18 cellular contexts compared by ENCODE assay signal in the genomic region with DNA sequence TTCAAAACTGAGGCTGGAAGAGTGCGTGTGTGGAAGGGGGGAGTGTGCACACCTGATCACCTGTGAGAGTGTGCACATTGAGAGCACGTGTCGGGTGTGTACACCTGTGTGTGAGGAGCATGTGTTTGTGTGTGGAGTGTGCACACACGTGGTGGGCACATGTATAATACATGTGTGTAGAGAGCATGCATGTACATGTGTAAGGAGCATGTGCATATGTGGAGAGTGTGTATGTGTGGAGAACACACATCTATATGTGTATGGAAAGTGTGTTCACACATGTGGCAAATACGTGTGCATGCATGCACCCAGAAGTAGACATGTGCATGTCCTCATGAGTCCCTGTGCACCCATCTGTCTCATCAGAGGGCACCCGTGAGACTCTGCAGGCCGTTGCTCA.
DNase-seq lines count a peak whose midpoint lies in the region; ATAC-seq, FAIRE-seq and TF ChIP-seq lines count a peak whose summit lies in the region.
"Had no signal": no experiment of that assay in that cellular context is flagged by ENCODE, and none has a peak within 500 bp of the region (broad histone marks: within the 10 kb centered on the region; RNA-seq: fewer than 3 reads in every experiment).

No MANE protein-coding gene starts in this region.

- H3K36me3 Mint-ChIP-seq in activated naive CD4-positive, alpha-beta T cell treated with anti-CD3 and anti-CD28 coated beads, Interleukin-2, amount 10 ng/mL, durations not matched to agents 7 days and 5 days, result peaks cover 73% of the 10 kb centered on the region
- peaks cover 99% of the 10 kb centered on the region for H3K36me3 Mint-ChIP-seq in effector memory CD8-positive, alpha-beta T cell (ENCODE audit: insufficient read depth)
- peaks cover 100% of the 10 kb centered on the region for H3K36me3 Mint-ChIP-seq in stimulated activated effector memory CD8-positive, alpha-beta T cell treated with anti-CD3 and anti-CD28 coated beads, Interleukin-12 subunit alpha, Interleukin-12 subunit beta, amount 100 ng/mL, for 72 hours
- H3K36me3 Mint-ChIP-seq in HFFc6 (ENCODE audit: low read depth), result no peaks in the 10 kb centered on the region

- CTCF ChIA-PET in activated naive CD4-positive, alpha-beta T cell treated with anti-CD3 and anti-CD28 coated beads, Interleukin-2, amount 10 ng/mL, durations not matched to agents 7 days and 5 days (lab: Charles Lee), result no interaction called here

- H3K27ac Mint-ChIP-seq in activated naive CD4-positive, alpha-beta T cell treated with anti-CD3 and anti-CD28 coated beads, Interleukin-2, amount 10 ng/mL, durations not matched to agents 7 days and 5 days, result peak overlapping the region; percentile 9
- H3K27ac Mint-ChIP-seq in effector memory CD8-positive, alpha-beta T cell, result peak overlapping the region; percentile 70 to 73
- H3K27ac Mint-ChIP-seq in stimulated activated effector memory CD8-positive, alpha-beta T cell treated with anti-CD3 and anti-CD28 coated beads, Interleukin-12 subunit alpha, Interleukin-12 subunit beta, amount 100 ng/mL, for 72 hours, result peak overlapping the region; percentile 86
- no peak overlapping the region for H3K27ac Mint-ChIP-seq in HFFc6

- H3K36me3 ChIP-seq in Peyer's patch, result peaks cover 0 to 72% (median 0%) of the 10 kb centered on the region in 3 donors

- H3K27ac ChIP-seq in Peyer's patch, result no peak overlapping the region
- H3K27ac ChIP-seq: A549; BLaER1 treated with 17β-estradiol and CSF1 and Interleukin-3, amounts not matched to agents 10 nM and 100 nM; KMS-11 had no signal

- TF ChIP-seq POLR2A in GM12891 (IDR thresholded peaks at IDR 0.05; ENCODE audit: low read depth, low read length) (no peak), Peyer's patch (IDR thresholded peaks at IDR 0.05) (no peak)

- no peaks in the 10 kb centered on the region for H3K9me3 Mint-ChIP-seq in activated naive CD4-positive, alpha-beta T cell treated with anti-CD3 and anti-CD28 coated beads, Interleukin-2, amount 10 ng/mL, durations not matched to agents 7 days and 5 days
- no peaks in the 10 kb centered on the region for H3K9me3 Mint-ChIP-seq in effector memory CD8-positive, alpha-beta T cell
- no peaks in the 10 kb centered on the region for H3K9me3 Mint-ChIP-seq in stimulated activated effector memory CD8-positive, alpha-beta T cell treated with anti-CD3 and anti-CD28 coated beads, Interleukin-12 subunit alpha, Interleukin-12 subunit beta, amount 100 ng/mL, for 72 hours
- no peaks in the 10 kb centered on the region for H3K9me3 Mint-ChIP-seq in HFFc6

- no peak for TF ChIP-seq CTCF in Peyer's patch (IDR thresholded peaks at IDR 0.05)
- no peak for TF ChIP-seq CTCF in HFFc6 (IDR thresholded peaks at IDR 0.05)

- H3K4me1 ChIP-seq in Peyer's patch, result no peaks in the 10 kb centered on the region
- H3K4me1 ChIP-seq: A549 had no signal

- no peaks in the 10 kb centered on the region for H3K27me3 ChIP-seq in Peyer's patch
- H3K27me3 ChIP-seq: BLaER1 treated with 17β-estradiol and CSF1 and Interleukin-3, amounts not matched to agents 10 nM and 100 nM had no signal

- intact Hi-C loops in posterior vena cava (cut with DNase I), result no loop called here

- no peak overlapping the region for H3K4me3 Mint-ChIP-seq in activated naive CD4-positive, alpha-beta T cell treated with anti-CD3 and anti-CD28 coated beads, Interleukin-2, amount 10 ng/mL, durations not matched to agents 7 days and 5 days
- peak overlapping the region in 1 of 2 donors; percentile 5 for H3K4me3 Mint-ChIP-seq in effector memory CD8-positive, alpha-beta T cell
- H3K4me3 Mint-ChIP-seq in stimulated activated effector memory CD8-positive, alpha-beta T cell treated with anti-CD3 and anti-CD28 coated beads, Interleukin-12 subunit alpha, Interleukin-12 subunit beta, amount 100 ng/mL, for 72 hours, result no peak overlapping the region
- H3K4me3 Mint-ChIP-seq in HFFc6, result no peak overlapping the region

- ATAC-seq in effector memory CD8-positive, alpha-beta T cell (replicated peaks), result no peak
- no peak for ATAC-seq in stimulated activated effector memory CD8-positive, alpha-beta T cell treated with anti-CD3 and anti-CD28 coated beads, Interleukin-12 subunit alpha, Interleukin-12 subunit beta, amount 100 ng/mL, for 72 hours
- ATAC-seq: A549, PC-3 had no signal

- peaks cover 61% of the 10 kb centered on the region for H3K4me1 Mint-ChIP-seq in activated naive CD4-positive, alpha-beta T cell treated with anti-CD3 and anti-CD28 coated beads, Interleukin-2, amount 10 ng/mL, durations not matched to agents 7 days and 5 days
- peaks cover 27 to 33% of the 10 kb centered on the region in 2 donors for H3K4me1 Mint-ChIP-seq in effector memory CD8-positive, alpha-beta T cell (ENCODE audit: low read depth in 2 of 2)
- H3K4me1 Mint-ChIP-seq in stimulated activated effector memory CD8-positive, alpha-beta T cell treated with anti-CD3 and anti-CD28 coated beads, Interleukin-12 subunit alpha, Interleukin-12 subunit beta, amount 100 ng/mL, for 72 hours, result peaks cover 65% of the 10 kb centered on the region
- no peaks in the 10 kb centered on the region for H3K4me1 Mint-ChIP-seq in HFFc6 (ENCODE audit: low read depth)

- peak; percentile 41 for FAIRE-seq in GM12891 (lab: Jason Lieb, UNC)
- FAIRE-seq: A549 had no signal

- no peaks in the 10 kb centered on the region for H3K9me3 ChIP-seq in Peyer's patch
- H3K9me3 ChIP-seq: A549; BLaER1 treated with 17β-estradiol and CSF1 and Interleukin-3, amounts not matched to agents 10 nM and 100 nM had no signal

- no peaks in the 10 kb centered on the region for H3K27me3 Mint-ChIP-seq in activated naive CD4-positive, alpha-beta T cell treated with anti-CD3 and anti-CD28 coated beads, Interleukin-2, amount 10 ng/mL, durations not matched to agents 7 days and 5 days
- no peaks in the 10 kb centered on the region for H3K27me3 Mint-ChIP-seq in effector memory CD8-positive, alpha-beta T cell
- peaks cover 44% of the 10 kb centered on the region for H3K27me3 Mint-ChIP-seq in HFFc6 (ENCODE audit: insufficient read depth)

- H3K4me3 ChIP-seq in Peyer's patch, result no peak overlapping the region
- H3K4me3 ChIP-seq: A549; BLaER1 treated with 17β-estradiol and CSF1 and Interleukin-3, amounts not matched to agents 10 nM and 100 nM had no signal

- no peak for DNase-seq in activated naive CD4-positive, alpha-beta T cell treated with anti-CD3 and anti-CD28 coated beads, Interleukin-2, amount 10 ng/mL, durations not matched to agents 7 days and 5 days
- DNase-seq in activated naive CD4-positive, alpha-beta T cell treated with anti-CD3 and anti-CD28 coated beads, Interleukin-2, amount 50 U/mL, for 16 hours, result no peak
- no peak for DNase-seq in GM12891 (ENCODE audit: insufficient read length, low spot score)
- no peak for DNase-seq in effector memory CD8-positive, alpha-beta T cell
- DNase-seq in stimulated activated effector memory CD8-positive, alpha-beta T cell treated with anti-CD3 and anti-CD28 coated beads, Interleukin-12 subunit alpha, Interleukin-12 subunit beta, amount 100 ng/mL, for 72 hours (ENCODE audit: low spot score in 2 of 2), result no peak
- no peak for DNase-seq in posterior vena cava (ENCODE audit: low spot score)
- DNase-seq in Peyer's patch, result no peak
- DNase-seq in HFFc6, result no peak
- DNase-seq: COR-L47, GF-D8, NCI-H1048, NCI-H2081 treated with DMSO at 0.1 percent for 48 hours, NCI-H510A treated with DMSO at 0.1 percent for 48 hours, NCI-H82, PC-3 had no signal

TF ChIP-seq in GM12891, 5 proteins besides CTCF, POLR2A, EP300 and RAD21:
- no peak for TF ChIP-seq TAF1 (IDR thresholded peaks at IDR 0.05; ENCODE audit: low read depth, low read length)
- TF ChIP-seq SPI1 (IDR thresholded peaks at IDR 0.05; ENCODE audit: low read depth, low read length), result no peak
- TF ChIP-seq POLR2AphosphoS5 (IDR thresholded peaks at IDR 0.05; ENCODE audit: low read depth, low read length), result no peak
- no peak for TF ChIP-seq POU2F2 (IDR thresholded peaks at IDR 0.05; ENCODE audit: low read depth, low read length)
- no peak for TF ChIP-seq PAX5 (IDR thresholded peaks at IDR 0.05; ENCODE audit: insufficient read depth, low read length, severe bottlenecking)
